ENCODE assay signal across 10 cellular contexts in genomic region chr4:145679991-145680455, GRCh38. TPM values are rescaled to one million over a fixed set of nuclear protein-coding genes. Genes with fewer than 3 reads are reported as not detected.
DNase-seq lines count a peak whose midpoint lies in the region; ATAC-seq and TF ChIP-seq lines count a peak whose summit lies in the region.
"Had no signal": no experiment of that assay in that cellular context is flagged by ENCODE, and none has a peak within 500 bp of the region (broad histone marks: within the 10 kb centered on the region; RNA-seq: fewer than 3 reads in every experiment).

Gene C4orf51 (plus strand): TSS chr4:145680146. CDS start chr4:145680204, 58 bp downstream.

- no peak for TF ChIP-seq CTCF in brain microvascular endothelial cell (IDR thresholded peaks at IDR 0.05; ENCODE audit: low read depth, low read length, missing control alignments)

- in situ Hi-C loops in brain microvascular endothelial cell (cut with HindIII; ENCODE audit: low pct_ligation_motif_present, low sequenced_read_pairs), result no loop called here

- H3K4me3 ChIP-seq in brain microvascular endothelial cell (ENCODE audit: low read depth, low read length), result no peak within 1 kb of the TSS

- DNase-seq in Right ventricle myocardium inferior (ENCODE audit: missing footprints) (no peak), cardiac septum (ENCODE audit: low spot score) (no peak), brain microvascular endothelial cell (peak; percentile 42), left kidney (ENCODE audit: low read depth, low spot score) (peak; percentile 71), T1000 (lab: John Stamatoyannopoulos, UW) (no peak)
- DNase-seq in activated CD4-positive, alpha-beta T cell treated with anti-CD3 and anti-CD28 coated beads for 1 hour, result no peak
- DNase-seq in activated T-cell treated with anti-CD3 and anti-CD28 coated beads, Interleukin-2, amount 50 U/mL, for 24 hours, result no peak
- DNase-seq in stimulated activated naive CD8-positive, alpha-beta T cell treated with anti-CD3 and anti-CD28 coated beads, Interleukin-15, Interleukin-2, amounts not matched to agents 100 U/mL and 50 U/mL, for 24 hours, result no peak
- DNase-seq: activated B cell treated with CpG ODN at 0.5 μM for 24 hours, glutamatergic neuron had no signal

- ATAC-seq in Right ventricle myocardium inferior, result peak; percentile 62
- no peak for ATAC-seq in stimulated activated naive CD8-positive, alpha-beta T cell treated with anti-CD3 and anti-CD28 coated beads, Interleukin-15, Interleukin-2, amounts not matched to agents 100 U/mL and 50 U/mL, for 24 hours

- H3K27me3 Mint-ChIP-seq in activated T-cell treated with anti-CD3 and anti-CD28 coated beads, Interleukin-2, amount 50 U/mL, for 24 hours, result peaks cover 21% of the 10 kb centered on the region

- H3K27ac Mint-ChIP-seq in activated T-cell treated with anti-CD3 and anti-CD28 coated beads, Interleukin-2, amount 50 U/mL, for 24 hours, result no peak within 1 kb of the TSS
- H3K27ac Mint-ChIP-seq: activated B cell treated with CpG ODN at 0.5 μM for 24 hours had no signal

- H3K27me3 ChIP-seq in brain microvascular endothelial cell (replicated peaks), result no peaks in the 10 kb centered on the region

- no peaks in the 10 kb centered on the region for H3K4me1 Mint-ChIP-seq in activated T-cell treated with anti-CD3 and anti-CD28 coated beads, Interleukin-2, amount 50 U/mL, for 24 hours (ENCODE audit: low read depth)
- H3K4me1 Mint-ChIP-seq: activated B cell treated with CpG ODN at 0.5 μM for 24 hours had no signal

- H3K4me3 Mint-ChIP-seq in activated T-cell treated with anti-CD3 and anti-CD28 coated beads, Interleukin-2, amount 50 U/mL, for 24 hours, result no peak within 1 kb of the TSS
- H3K4me3 Mint-ChIP-seq: activated B cell treated with CpG ODN at 0.5 μM for 24 hours had no signal

- H3K9me3 Mint-ChIP-seq in activated T-cell treated with anti-CD3 and anti-CD28 coated beads, Interleukin-2, amount 50 U/mL, for 24 hours, result no peaks in the 10 kb centered on the region

- no peaks in the 10 kb centered on the region for H3K36me3 Mint-ChIP-seq in activated T-cell treated with anti-CD3 and anti-CD28 coated beads, Interleukin-2, amount 50 U/mL, for 24 hours (ENCODE audit: low read depth)

- peak within 1 kb of the TSS; percentile 71 for H3K27ac ChIP-seq in brain microvascular endothelial cell

- intact Hi-C loops in Right ventricle myocardium inferior (cut with DNase I), result loop anchor here (5.0 kb wide), 1 partner anchor 52 kb away; no protein-coding TSS in a partner anchor
- intact Hi-C loops in cardiac septum (cut with DNase I), result loop anchor here (5.0 kb wide), 1 partner anchor 57 kb away; no protein-coding TSS in a partner anchor

- H3K36me3 ChIP-seq in brain microvascular endothelial cell (replicated peaks), result no peaks in the 10 kb centered on the region

RNA-seq across cellular contexts. Expression of gene C4orf51, which starts in this region (rescaled TPM):
- not detected for total RNA-seq in Right ventricle myocardium inferior
- total RNA-seq in cardiac septum, result not detected
- total RNA-seq: activated B cell treated with CpG ODN at 0.5 μM for 24 hours had no signal

Comparison
In these comparisons a context has a peak if more than half of its experiments do, and no peak if none do; other contexts are left out.
1. Peak in ATAC-seq in Right ventricle myocardium inferior; RNA of the gene not detected or under 1 TPM.
2. DNase-seq: peak in brain microvascular endothelial cell (single experiment) and left kidney (single experiment); none in Right ventricle myocardium inferior (single experiment), cardiac septum (single experiment), activated CD4-positive, alpha-beta T cell treated with anti-CD3 and anti-CD28 coated beads for 1 hour (single experiment), activated T-cell treated with anti-CD3 and anti-CD28 coated beads, Interleukin-2, amount 50 U/mL, for 24 hours (single experiment), stimulated activated naive CD8-positive, alpha-beta T cell treated with anti-CD3 and anti-CD28 coated beads, Interleukin-15, Interleukin-2, amounts not matched to agents 100 U/mL and 50 U/mL, for 24 hours (single experiment) and T1000 (single experiment).